8 cellular contexts compared by ENCODE assay signal in genomic region chr1:6438047-6438525, GRCh38. TPM values are rescaled to one million over a fixed set of nuclear protein-coding genes. Genes with fewer than 3 reads are reported as not detected.
DNase-seq lines count a peak whose midpoint lies in the region; ATAC-seq and TF ChIP-seq lines count a peak whose summit lies in the region.

No MANE protein-coding gene starts in this region.

- H3K36me3 ChIP-seq in BJ (ENCODE audit: control insufficient read depth, insufficient read depth, low read length) (no peaks in the 10 kb centered on the region), GM23338 (ENCODE audit: insufficient read depth) (no peaks in the 10 kb centered on the region)

- peak; percentile 69 for ATAC-seq in GM23338
- ATAC-seq in HG02938 (IDR thresholded peaks at IDR 0.05; ENCODE audit: unreplicated experiment) = no peak

- H3K27me3 Mint-ChIP-seq in GM23338 (ENCODE audit: insufficient read depth, low read depth, poor library complexity) = peaks cover 26% of the 10 kb centered on the region

- H3K4me1 Mint-ChIP-seq in GM23338 = peaks cover 13% of the 10 kb centered on the region

- no peak overlapping the region for H3K4me3 Mint-ChIP-seq in GM23338

- no peaks in the 10 kb centered on the region for H3K79me2 ChIP-seq in GM23338 (replicated peaks; ENCODE audit: insufficient read depth)

- H3K27ac ChIP-seq in GM23338 (ENCODE audit: low read depth) = no peak overlapping the region

- CTCF ChIA-PET in BJ (lab: Yijun Ruan, JAX) = interaction anchor here (0.6 to 7.7 kb wide), 34 partner anchors 9 to 780 kb away, joined by 3 to 66 read pairs (median 5); partner anchors contain the start of genes ACOT7, ESPN, HES2 and NOL9

- no peaks in the 10 kb centered on the region for H3K4me1 ChIP-seq in GM23338 (ENCODE audit: insufficient read depth)

- TF ChIP-seq CTCF in BJ (IDR thresholded peaks at IDR 0.05; ENCODE audit: insufficient read depth, low read depth, low read length) (peak; percentile 91), GM23338 (conservative IDR thresholded peaks at IDR 0.05; ENCODE audit: low read depth in 2 of 2) (peak; percentile 91 to 92), choroid plexus epithelial cell (conservative IDR thresholded peaks at IDR 0.05; ENCODE audit: low read depth, low read length) (peak; percentile 89)

- POLR2A ChIA-PET in BJ (lab: Charles Lee) = no interaction called here

- H3K36me3 Mint-ChIP-seq in GM23338 (ENCODE audit: low read depth) = no peaks in the 10 kb centered on the region

- no peak overlapping the region for H2AFZ ChIP-seq in GM23338

- no peaks in the 10 kb centered on the region for H3K9me3 Mint-ChIP-seq in GM23338

- H3K4me2 ChIP-seq in GM23338 = no peak overlapping the region

- H3F3A ChIP-seq in GM23338 (replicated peaks; ENCODE audit: low read depth) = no peaks in the 10 kb centered on the region

- no peaks in the 10 kb centered on the region for H4K20me1 ChIP-seq in GM23338 (replicated peaks; ENCODE audit: insufficient read depth)

- H3K27me3 ChIP-seq in BJ (ENCODE audit: control insufficient read depth, insufficient read depth, low read length) (peaks cover 14% of the 10 kb centered on the region), GM23338 (ENCODE audit: insufficient read depth) (peaks cover 26% of the 10 kb centered on the region)

- H3K4me3 ChIP-seq in BJ (ENCODE audit: low read depth, low read length) (no peak overlapping the region), GM23338 (no peak overlapping the region), choroid plexus epithelial cell (ENCODE audit: low read depth, low read length) (no peak overlapping the region)

- DNase-seq in BJ (ENCODE audit: low read depth) (no peak), GM23338 (ENCODE audit: low spot score) (peak; percentile 94), NCI-H345 (lab: John Stamatoyannopoulos, UW) (peak; percentile 79), choroid plexus epithelial cell (ENCODE audit: low read depth) (peak; percentile 59), lung microvascular endothelial cell (ENCODE audit: low read depth in 2 of 2) (peak; percentile 59 to 75)
- peak; percentile 68 to 75 for DNase-seq in activated CD4-positive, alpha-beta T cell treated with anti-CD3 and anti-CD28 coated beads for 4 hours
- peak; percentile 50 to 60 for DNase-seq in stimulated activated CD8-positive, alpha-beta memory T cell treated with anti-CD3 and anti-CD28 coated beads, Interleukin-2, amount 100 ng/mL, for 48 hours (ENCODE audit: low read depth in 2 of 2)

- no peaks in the 10 kb centered on the region for H3K9me2 ChIP-seq in GM23338 (ENCODE audit: insufficient read depth)

- H3K27ac Mint-ChIP-seq in GM23338 = no peak overlapping the region

TF ChIP-seq in GM23338, 12 proteins besides CTCF, POLR2A, EP300 and RAD21:
- no peak for TF ChIP-seq CREB1 (CRISPR knock-in tag; IDR thresholded peaks at IDR 0.05; ENCODE audit: low read depth)
- no peak for TF ChIP-seq NANOG (IDR thresholded peaks at IDR 0.05; ENCODE audit: borderline replicate concordance)
- no peak for TF ChIP-seq ETS1 (IDR thresholded peaks at IDR 0.05)
- TF ChIP-seq JUNB (IDR thresholded peaks at IDR 0.05; ENCODE audit: unreplicated experiment) = no peak
- TF ChIP-seq EZH2phosphoT487 (IDR thresholded peaks at IDR 0.05; ENCODE audit: unreplicated experiment) = no peak
- TF ChIP-seq, protein P1, sequence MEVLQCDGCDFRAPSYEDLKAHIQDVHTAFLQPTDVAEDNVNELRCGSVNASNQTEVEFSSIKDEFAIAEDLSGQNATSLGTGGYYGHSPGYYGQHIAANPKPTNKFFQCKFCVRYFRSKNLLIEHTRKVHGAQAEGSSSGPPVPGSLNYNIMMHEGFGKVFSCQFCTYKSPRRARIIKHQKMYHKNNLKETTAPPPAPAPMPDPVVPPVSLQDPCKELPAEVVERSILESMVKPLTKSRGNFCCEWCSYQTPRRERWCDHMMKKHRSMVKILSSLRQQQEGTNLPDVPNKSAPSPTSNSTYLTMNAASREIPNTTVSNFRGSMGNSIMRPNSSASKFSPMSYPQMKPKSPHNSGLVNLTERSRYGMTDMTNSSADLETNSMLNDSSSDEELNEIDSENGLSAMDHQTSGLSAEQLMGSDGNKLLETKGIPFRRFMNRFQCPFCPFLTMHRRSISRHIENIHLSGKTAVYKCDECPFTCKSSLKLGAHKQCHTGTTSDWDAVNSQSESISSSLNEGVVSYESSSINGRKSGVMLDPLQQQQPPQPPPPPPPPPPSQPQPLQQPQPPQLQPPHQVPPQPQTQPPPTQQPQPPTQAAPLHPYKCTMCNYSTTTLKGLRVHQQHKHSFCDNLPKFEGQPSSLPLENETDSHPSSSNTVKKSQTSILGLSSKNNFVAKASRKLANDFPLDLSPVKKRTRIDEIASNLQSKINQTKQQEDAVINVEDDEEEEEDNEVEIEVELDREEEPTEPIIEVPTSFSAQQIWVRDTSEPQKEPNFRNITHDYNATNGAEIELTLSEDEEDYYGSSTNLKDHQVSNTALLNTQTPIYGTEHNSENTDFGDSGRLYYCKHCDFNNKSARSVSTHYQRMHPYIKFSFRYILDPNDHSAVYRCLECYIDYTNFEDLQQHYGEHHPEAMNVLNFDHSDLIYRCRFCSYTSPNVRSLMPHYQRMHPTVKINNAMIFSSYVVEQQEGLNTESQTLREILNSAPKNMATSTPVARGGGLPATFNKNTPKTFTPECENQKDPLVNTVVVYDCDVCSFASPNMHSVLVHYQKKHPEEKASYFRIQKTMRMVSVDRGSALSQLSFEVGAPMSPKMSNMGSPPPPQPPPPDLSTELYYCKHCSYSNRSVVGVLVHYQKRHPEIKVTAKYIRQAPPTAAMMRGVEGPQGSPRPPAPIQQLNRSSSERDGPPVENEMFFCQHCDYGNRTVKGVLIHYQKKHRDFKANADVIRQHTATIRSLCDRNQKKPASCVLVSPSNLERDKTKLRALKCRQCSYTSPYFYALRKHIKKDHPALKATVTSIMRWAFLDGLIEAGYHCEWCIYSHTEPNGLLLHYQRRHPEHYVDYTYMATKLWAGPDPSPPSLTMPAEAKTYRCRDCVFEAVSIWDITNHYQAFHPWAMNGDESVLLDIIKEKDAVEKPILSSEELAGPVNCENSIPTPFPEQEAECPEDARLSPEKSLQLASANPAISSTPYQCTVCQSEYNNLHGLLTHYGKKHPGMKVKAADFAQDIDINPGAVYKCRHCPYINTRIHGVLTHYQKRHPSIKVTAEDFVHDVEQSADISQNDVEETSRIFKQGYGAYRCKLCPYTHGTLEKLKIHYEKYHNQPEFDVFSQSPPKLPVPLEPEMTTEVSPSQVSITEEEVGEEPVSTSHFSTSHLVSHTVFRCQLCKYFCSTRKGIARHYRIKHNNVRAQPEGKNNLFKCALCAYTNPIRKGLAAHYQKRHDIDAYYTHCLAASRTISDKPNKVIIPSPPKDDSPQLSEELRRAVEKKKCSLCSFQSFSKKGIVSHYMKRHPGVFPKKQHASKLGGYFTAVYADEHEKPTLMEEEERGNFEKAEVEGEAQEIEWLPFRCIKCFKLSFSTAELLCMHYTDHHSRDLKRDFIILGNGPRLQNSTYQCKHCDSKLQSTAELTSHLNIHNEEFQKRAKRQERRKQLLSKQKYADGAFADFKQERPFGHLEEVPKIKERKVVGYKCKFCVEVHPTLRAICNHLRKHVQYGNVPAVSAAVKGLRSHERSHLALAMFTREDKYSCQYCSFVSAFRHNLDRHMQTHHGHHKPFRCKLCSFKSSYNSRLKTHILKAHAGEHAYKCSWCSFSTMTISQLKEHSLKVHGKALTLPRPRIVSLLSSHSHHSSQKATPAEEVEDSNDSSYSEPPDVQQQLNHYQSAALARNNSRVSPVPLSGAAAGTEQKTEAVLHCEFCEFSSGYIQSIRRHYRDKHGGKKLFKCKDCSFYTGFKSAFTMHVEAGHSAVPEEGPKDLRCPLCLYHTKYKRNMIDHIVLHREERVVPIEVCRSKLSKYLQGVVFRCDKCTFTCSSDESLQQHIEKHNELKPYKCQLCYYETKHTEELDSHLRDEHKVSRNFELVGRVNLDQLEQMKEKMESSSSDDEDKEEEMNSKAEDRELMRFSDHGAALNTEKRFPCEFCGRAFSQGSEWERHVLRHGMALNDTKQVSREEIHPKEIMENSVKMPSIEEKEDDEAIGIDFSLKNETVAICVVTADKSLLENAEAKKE (CRISPR knock-in tag; IDR thresholded peaks at IDR 0.05) = no peak

RNA-seq across cellular contexts. Expression of gene ESPN, which starts 13.5 kb away (rescaled TPM):
- polyA plus RNA-seq in BJ (2011; rRNA removed) (not detected in 2 replicates), GM23338 (2016; fragmentation: Nextera tagmentation; extraction: Ambion mirVana) (12.2 and 13.5 TPM in 2 replicates)
- not detected in 2 replicates for polyA minus RNA-seq in BJ (2011; rRNA and poly(A)+ RNA removed)
- total RNA-seq in GM23338 (2014; rRNA removed; shearing (Covaris generic)) = 12.7 and 13.6 TPM in 2 replicates
- total RNA-seq in lung microvascular endothelial cell = 0.20 and 0.65 TPM in 2 replicates

RNA-seq across cellular contexts. Expression of gene HES2, which starts 18.4 kb away (rescaled TPM):
- polyA plus RNA-seq in BJ (2011; rRNA removed) = not detected in 2 replicates
- 0.05 TPM in 1 of 2 replicates, not detected in the other for polyA minus RNA-seq in BJ (2011; rRNA and poly(A)+ RNA removed)
- total RNA-seq in GM23338 (2014; rRNA removed; shearing (Covaris generic)) = 1.2 and 1.6 TPM in 2 replicates
- polyA plus RNA-seq in GM23338 (2016; fragmentation: Nextera tagmentation; extraction: Ambion mirVana) = 1.1 and 2.1 TPM in 2 replicates
- total RNA-seq in lung microvascular endothelial cell = 7.3 and 19.8 TPM in 2 replicates

RNA-seq across cellular contexts. Expression of gene TNFRSF25, which starts 27.9 kb away (rescaled TPM):
- polyA plus RNA-seq in BJ (2011; rRNA removed) (2.3 and 3.3 TPM in 2 replicates), GM23338 (2016; fragmentation: Nextera tagmentation; extraction: Ambion mirVana) (13.6 and 15.2 TPM in 2 replicates)
- polyA minus RNA-seq in BJ (2011; rRNA and poly(A)+ RNA removed) = 0.85 and 0.93 TPM in 2 replicates
- 25.3 and 26.3 TPM in 2 replicates for total RNA-seq in GM23338 (2014; rRNA removed; shearing (Covaris generic))
- total RNA-seq in lung microvascular endothelial cell = 3.3 and 5.2 TPM in 2 replicates

RNA-seq across cellular contexts. Expression of gene ACOT7, which starts 44.5 kb away (rescaled TPM):
- polyA plus RNA-seq in BJ (2011; rRNA removed) (68.1 and 157 TPM in 2 replicates), GM23338 (2016; fragmentation: Nextera tagmentation; extraction: Ambion mirVana) (169 TPM in 2 replicates)
- polyA minus RNA-seq in BJ (2011; rRNA and poly(A)+ RNA removed) = 24.9 and 28.0 TPM in 2 replicates
- total RNA-seq in GM23338 (2014; rRNA removed; shearing (Covaris generic)) = 167 and 172 TPM in 2 replicates
- 10.7 and 25.1 TPM in 2 replicates for total RNA-seq in lung microvascular endothelial cell

RNA-seq across cellular contexts. Expression of gene PLEKHG5, which starts 53.4 kb away (rescaled TPM):
- 3.2 and 4.3 TPM in 2 replicates for polyA plus RNA-seq in BJ (2011; rRNA removed)
- 2.5 and 3.6 TPM in 2 replicates for polyA minus RNA-seq in BJ (2011; rRNA and poly(A)+ RNA removed)
- total RNA-seq in GM23338 (2014; rRNA removed; shearing (Covaris generic)) = 25.8 and 26.4 TPM in 2 replicates
- 9.0 and 10.2 TPM in 2 replicates for polyA plus RNA-seq in GM23338 (2016; fragmentation: Nextera tagmentation; extraction: Ambion mirVana)
- total RNA-seq in lung microvascular endothelial cell = 17.9 and 20.9 TPM in 2 replicates
